ENCODE assay signal across 15 cellular contexts in the genomic region with DNA sequence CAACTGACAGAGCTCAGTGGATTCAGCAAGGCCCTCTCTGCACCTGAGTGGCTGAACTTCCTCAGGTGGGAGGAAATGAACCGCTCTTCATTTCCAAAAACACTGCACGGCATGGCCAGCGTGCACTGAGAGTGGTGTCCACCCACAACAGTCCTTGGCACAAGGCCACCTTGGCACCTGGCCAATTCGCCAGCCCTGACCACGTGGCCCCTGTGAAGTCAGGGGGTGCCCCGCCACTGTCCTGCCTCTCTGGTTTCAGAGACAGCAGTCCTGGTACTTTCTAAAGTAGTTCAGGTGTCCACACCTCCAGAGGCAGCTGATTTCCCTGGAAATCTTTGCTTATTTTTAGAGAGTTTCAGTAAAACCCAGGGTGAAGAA.
DNase-seq lines count a peak whose midpoint lies in the region; ATAC-seq, FAIRE-seq and TF ChIP-seq lines count a peak whose summit lies in the region.
"Had no signal": no experiment of that assay in that cellular context is flagged by ENCODE, and none has a peak within 500 bp of the region (broad histone marks: within the 10 kb centered on the region; RNA-seq: fewer than 3 reads in every experiment).

No MANE protein-coding gene starts in this region.

- WGBS in neuronal stem cell (ENCODE audit: extremely low coverage in 2 of 2, insufficient read length in 2 of 2, insufficient replicate concordance in 1 of 2), 2 donors: no CpG with 5 or more reads among the region's 6 CpGs
- 43 to 53% (median 43%) methylated on average over 6 of the region's 6 CpGs for WGBS in small intestine, 3 donors

- H3K79me1 ChIP-seq in neuronal stem cell (ENCODE audit: low read depth, low read length): no peaks in the 10 kb centered on the region

- H3K9ac ChIP-seq in neuronal stem cell (ENCODE audit: low read depth, low read length, poor library complexity): peak overlapping the region; percentile 33

- DNase-seq in COLO668 (lab: John Stamatoyannopoulos, UW; ENCODE audit: unreplicated experiment): peak; percentile 8
- no peak for DNase-seq in neuronal stem cell (ENCODE audit: low spot score)
- no peak for DNase-seq in activated naive CD4-positive, alpha-beta T cell treated with Interleukin-2 at 50 U/mL for 16 hours
- DNase-seq in small intestine: no peak
- no peak for DNase-seq in NCI-H2107 (lab: John Stamatoyannopoulos, UW)
- no peak for DNase-seq in NCI-H1930 (lab: John Stamatoyannopoulos, UW)
- DNase-seq: activated CD4-positive, alpha-beta T cell treated with anti-CD3 and anti-CD28 coated beads, Interleukin-2, amount 50 U/mL, for 4 hours; erythroblast; NCI-H1092 treated with DMSO at 0.1 percent for 48 hours; NCI-H510A treated with DMSO at 0.1 percent for 48 hours; stimulated activated CD4-positive, alpha-beta T cell treated with anti-CD3 and anti-CD28 coated beads, Interleukin-4, amount 100 ng/mL, for 4 hours; stimulated activated naive B cell treated with anti-CD40 and anti-IgM and Interleukin-4, amounts not matched to agents 10 μg/mL and 1 μg/mL and 100 μg/mL, for 72 hours; T1000 had no signal

- no peak for FAIRE-seq in small intestine (lab: Jason Lieb, UNC)

- H2AFZ ChIP-seq in neuronal stem cell (ENCODE audit: low read length): no peak overlapping the region

- peak overlapping the region; percentile 82 for H2BK15ac ChIP-seq in neuronal stem cell (ENCODE audit: low read length)

- TF ChIP-seq EP300 in Ishikawa (IDR thresholded peaks at IDR 0.05; ENCODE audit: borderline replicate concordance): no peak

- H2AK5ac ChIP-seq in neuronal stem cell (ENCODE audit: low read depth, low read length): peak overlapping the region; percentile 99

- ATAC-seq in esophagus mucosa: peak; percentile 32
- ATAC-seq: stimulated activated naive B cell treated with anti-CD40 and anti-IgM and Interleukin-4, amounts not matched to agents 10 μg/mL and 1 μg/mL and 100 μg/mL, for 72 hours had no signal

- peak overlapping the region; percentile 88 for H2BK120ac ChIP-seq in neuronal stem cell (ENCODE audit: low read depth, low read length)

- H3K36me3 ChIP-seq in neuronal stem cell (replicated peaks in 1 of 2; ENCODE audit: control insufficient read depth in 2 of 2, insufficient read depth in 2 of 2, low read length in 2 of 2): no peaks in the 10 kb centered on the region
- H3K36me3 ChIP-seq in small intestine (ENCODE audit: control insufficient read depth in 2 of 2, insufficient read depth in 2 of 2, low read length in 2 of 2): no peaks in the 10 kb centered on the region

- H3K4me3 ChIP-seq in neuronal stem cell (ENCODE audit: low read length in 2 of 2) (no peak overlapping the region), small intestine (ENCODE audit: low read depth in 1 of 2, low read length in 2 of 2) (no peak overlapping the region)

- TF ChIP-seq RAD21 in Ishikawa (IDR thresholded peaks at IDR 0.05; ENCODE audit: low read depth): no peak

- no peak overlapping the region for H2BK5ac ChIP-seq in neuronal stem cell (ENCODE audit: low read length)

- H3K9me3 ChIP-seq in neuronal stem cell (replicated peaks in 1 of 2; ENCODE audit: control insufficient read depth in 2 of 2, insufficient read depth in 1 of 2, low read depth in 1 of 2, low read length in 2 of 2) (peaks cover 3 to 5% of the 10 kb centered on the region in 2 donors), small intestine (ENCODE audit: control insufficient read depth, low read depth) (no peaks in the 10 kb centered on the region)

- peak overlapping the region; percentile 20 for H3K27ac ChIP-seq in neuronal stem cell (replicated peaks; ENCODE audit: low read length)
- H3K27ac ChIP-seq in small intestine (ENCODE audit: low read depth in 1 of 2, low read length in 1 of 2): no peak overlapping the region

- peak overlapping the region; percentile 93 for H3K18ac ChIP-seq in neuronal stem cell (ENCODE audit: low read length)

- H3K27me3 ChIP-seq in neuronal stem cell (ENCODE audit: control insufficient read depth in 3 of 3, insufficient read depth in 3 of 3, low read depth in 1 of 3, low read length in 3 of 3) (peaks cover 0 to 2% (median 0%) of the 10 kb centered on the region in 3 experiments), small intestine (ENCODE audit: control insufficient read depth in 2 of 2, insufficient read depth in 2 of 2, low read length in 2 of 2) (no peaks in the 10 kb centered on the region)

- no peak overlapping the region for H4K8ac ChIP-seq in neuronal stem cell (ENCODE audit: low read depth, low read length)

- no peak overlapping the region for H2BK12ac ChIP-seq in neuronal stem cell (ENCODE audit: low read length)

- no peak overlapping the region for H3K14ac ChIP-seq in neuronal stem cell (ENCODE audit: low read length)

- H3K4me2 ChIP-seq in neuronal stem cell (ENCODE audit: insufficient read depth, low read length, poor library complexity, severe bottlenecking): no peak overlapping the region

- H4K91ac ChIP-seq in neuronal stem cell (ENCODE audit: low read depth, low read length, poor library complexity): peak overlapping the region; percentile 83

- peaks cover 3 to 23% of the 10 kb centered on the region in 2 donors for H3K4me1 ChIP-seq in neuronal stem cell (ENCODE audit: control insufficient read depth in 2 of 2, insufficient read depth in 1 of 2, low read depth in 1 of 2, low read length in 2 of 2)
- H3K4me1 ChIP-seq in small intestine (ENCODE audit: control insufficient read depth in 2 of 2, insufficient read depth in 1 of 2, low read depth in 1 of 2, low read length in 1 of 2): no peaks in the 10 kb centered on the region

- peak overlapping the region; percentile 99 for H3K4ac ChIP-seq in neuronal stem cell (ENCODE audit: low read length)

- H3K23ac ChIP-seq in neuronal stem cell (ENCODE audit: low read depth, low read length, poor library complexity): no peak overlapping the region

TF ChIP-seq in Ishikawa, 13 proteins besides CTCF, POLR2A, EP300 and RAD21:
- TF ChIP-seq, protein P1, sequence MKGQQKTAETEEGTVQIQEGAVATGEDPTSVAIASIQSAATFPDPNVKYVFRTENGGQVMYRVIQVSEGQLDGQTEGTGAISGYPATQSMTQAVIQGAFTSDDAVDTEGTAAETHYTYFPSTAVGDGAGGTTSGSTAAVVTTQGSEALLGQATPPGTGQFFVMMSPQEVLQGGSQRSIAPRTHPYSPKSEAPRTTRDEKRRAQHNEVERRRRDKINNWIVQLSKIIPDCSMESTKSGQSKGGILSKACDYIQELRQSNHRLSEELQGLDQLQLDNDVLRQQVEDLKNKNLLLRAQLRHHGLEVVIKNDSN (IDR thresholded peaks at IDR 0.05): peak; percentile 89
- TF ChIP-seq TCF12 (IDR thresholded peaks at IDR 0.05; ENCODE audit: low read depth) (no peak), NFIC (IDR thresholded peaks at IDR 0.05) (peak; percentile 95)
- TF ChIP-seq, protein P2, sequence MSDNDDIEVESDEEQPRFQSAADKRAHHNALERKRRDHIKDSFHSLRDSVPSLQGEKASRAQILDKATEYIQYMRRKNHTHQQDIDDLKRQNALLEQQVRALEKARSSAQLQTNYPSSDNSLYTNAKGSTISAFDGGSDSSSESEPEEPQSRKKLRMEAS (IDR thresholded peaks at IDR 0.05): peak; percentile 85
